In the genomic region with DNA sequence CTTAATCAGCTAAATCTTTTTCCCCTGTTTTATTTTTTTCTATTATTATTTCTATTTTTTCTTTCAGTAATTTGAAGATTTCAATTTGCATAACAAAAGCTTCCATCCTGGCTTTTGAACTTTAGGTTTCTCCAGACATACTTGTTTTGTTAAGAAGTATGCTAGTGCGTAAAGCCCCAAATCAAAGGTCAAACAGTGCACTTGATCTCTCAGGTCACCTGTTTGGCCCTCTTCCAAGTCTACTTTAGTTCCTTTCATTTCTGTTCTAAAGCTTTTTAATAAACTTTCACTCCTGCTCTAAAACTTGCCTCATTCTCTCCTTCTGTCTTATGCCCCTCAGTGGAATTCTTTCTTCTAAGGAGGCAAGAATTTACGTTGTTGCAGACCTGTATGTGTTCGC, we compare ENCODE assay signal across 20 cellular contexts.
"Had no signal": no experiment of that assay in that cellular context is flagged by ENCODE, and none has a peak within 500 bp of the region (broad histone marks: within the 10 kb centered on the region; RNA-seq: fewer than 3 reads in every experiment).

No MANE protein-coding gene starts in this region.

- H3K4me1 ChIP-seq: colonic mucosa, foreskin keratinocyte, testis, tibial nerve, upper lobe of right lung, vagina had no signal

- H3K36me3 Mint-ChIP-seq: naive thymus-derived CD4-positive, alpha-beta T cell; stimulated activated memory B cell treated with anti-CD40 and anti-IgM and Interleukin-4, amounts not matched to agents 10 μg/mL and 1 μg/mL and 100 μg/mL, for 72 hours had no signal

- H3K36me3 ChIP-seq: colonic mucosa, tibial nerve, upper lobe of right lung, vagina had no signal

- H3K9me3 Mint-ChIP-seq: endodermal cell; naive thymus-derived CD4-positive, alpha-beta T cell; neural crest cell; stimulated activated memory B cell treated with anti-CD40 and anti-IgM and Interleukin-4, amounts not matched to agents 10 μg/mL and 1 μg/mL and 100 μg/mL, for 72 hours; stimulated activated naive CD8-positive, alpha-beta T cell treated with anti-CD3 and anti-CD28 coated beads, Interleukin-15, amount 100 ng/mL, for 72 hours had no signal

- H3K27ac ChIP-seq: colonic mucosa, foreskin keratinocyte, hepatocyte, testis, tibial nerve, upper lobe of right lung, vagina had no signal

- H3K4me1 Mint-ChIP-seq: endodermal cell; neural crest cell; stimulated activated naive CD8-positive, alpha-beta T cell treated with anti-CD3 and anti-CD28 coated beads, Interleukin-15, amount 100 ng/mL, for 72 hours had no signal

- H3K27ac Mint-ChIP-seq: endodermal cell; naive thymus-derived CD4-positive, alpha-beta T cell; stimulated activated memory B cell treated with anti-CD40 and anti-IgM and Interleukin-4, amounts not matched to agents 10 μg/mL and 1 μg/mL and 100 μg/mL, for 72 hours; stimulated activated naive CD8-positive, alpha-beta T cell treated with anti-CD3 and anti-CD28 coated beads, Interleukin-15, amount 100 ng/mL, for 72 hours had no signal

- H3K27me3 Mint-ChIP-seq: stimulated activated naive CD8-positive, alpha-beta T cell treated with anti-CD3 and anti-CD28 coated beads, Interleukin-15, amount 100 ng/mL, for 72 hours had no signal

- DNase-seq: colonic mucosa; dermis blood vessel endothelial cell; effector CD4-positive, alpha-beta T cell; endodermal cell; erythroblast; foreskin keratinocyte; head of caudate nucleus; left colon; mammary epithelial cell; naive thymus-derived CD4-positive, alpha-beta T cell; stimulated activated CD4-positive, alpha-beta T cell treated with anti-CD3 and anti-CD28 coated beads, Interleukin-4, amount 100 ng/mL, for 1 hour; stimulated activated naive CD8-positive, alpha-beta T cell treated with anti-CD3 and anti-CD28 coated beads, Interleukin-15, amount 100 ng/mL, for 72 hours; testis; upper lobe of right lung had no signal

- H3K27me3 ChIP-seq: colonic mucosa, foreskin keratinocyte, hepatocyte, testis, tibial nerve, upper lobe of right lung, vagina had no signal

- ATAC-seq: foreskin keratinocyte; left colon; right cardiac atrium; stimulated activated memory B cell treated with anti-CD40 and anti-IgM and Interleukin-4, amounts not matched to agents 10 μg/mL and 1 μg/mL and 100 μg/mL, for 72 hours; stimulated activated naive CD8-positive, alpha-beta T cell treated with anti-CD3 and anti-CD28 coated beads, Interleukin-15, amount 100 ng/mL, for 72 hours; upper lobe of right lung had no signal

- H3K4me3 Mint-ChIP-seq: endodermal cell; naive thymus-derived CD4-positive, alpha-beta T cell; neural crest cell; stimulated activated memory B cell treated with anti-CD40 and anti-IgM and Interleukin-4, amounts not matched to agents 10 μg/mL and 1 μg/mL and 100 μg/mL, for 72 hours; stimulated activated naive CD8-positive, alpha-beta T cell treated with anti-CD3 and anti-CD28 coated beads, Interleukin-15, amount 100 ng/mL, for 72 hours had no signal

- H3K9me3 ChIP-seq: colonic mucosa, testis, tibial nerve, upper lobe of right lung, vagina had no signal

- H3K4me3 ChIP-seq: colonic mucosa, hepatocyte, testis, tibial nerve, upper lobe of right lung, vagina had no signal
